Comparison of ENCODE assay signal across 22 cellular contexts in genomic region chr2:6883448-6884122, GRCh38. TPM values are rescaled to one million over a fixed set of nuclear protein-coding genes. Genes with fewer than 3 reads are reported as not detected.
DNase-seq lines count a peak whose midpoint lies in the region; ATAC-seq and TF ChIP-seq lines count a peak whose summit lies in the region.
"Had no signal": no experiment of that assay in that cellular context is flagged by ENCODE, and none has a peak within 500 bp of the region (broad histone marks: within the 10 kb centered on the region; RNA-seq: fewer than 3 reads in every experiment).

No MANE protein-coding gene starts in this region.

- H3K36me3 ChIP-seq in HEK293 (ENCODE audit: control insufficient read depth in 2 of 2, insufficient read depth in 1 of 2, low read length in 2 of 2) (no peaks in the 10 kb centered on the region), SK-N-MC (ENCODE audit: insufficient read depth, low read length) (no peaks in the 10 kb centered on the region), transverse colon (no peaks in the 10 kb centered on the region)

- H3K27me3 Mint-ChIP-seq in naive thymus-derived CD8-positive, alpha-beta T cell: no peaks in the 10 kb centered on the region
- H3K27me3 Mint-ChIP-seq: CD8-positive, alpha-beta memory T cell had no signal

- 67 to 68% methylated on average over 3 to 7 of the region's 7 CpGs for WGBS in transverse colon (ENCODE audit: low coverage in 1 of 2), 2 donors

- H3K9ac ChIP-seq in SK-N-MC (ENCODE audit: insufficient read length): no peak overlapping the region
- H3K9ac ChIP-seq: KMS-11 had no signal

- in situ Hi-C loops in transverse colon (cut with MboI; ENCODE audit: low pct_ligation_motif_present in 1 of 4, low pct_unique_long_range_greater_than_20kb in 1 of 4, low sequenced_read_pairs in 3 of 4): no loop called here

- no peak for TF ChIP-seq POLR2A in transverse colon (IDR thresholded peaks at IDR 0.05)

- no peak overlapping the region for H3K4me3 Mint-ChIP-seq in naive thymus-derived CD8-positive, alpha-beta T cell
- H3K4me3 Mint-ChIP-seq: activated CD8-positive, alpha-beta T cell treated with anti-CD3 and anti-CD28 coated beads, Interleukin-2, amount 10 ng/mL, durations not matched to agents 7 days and 5 days; CD8-positive, alpha-beta memory T cell; neural crest cell; stimulated activated effector memory CD8-positive, alpha-beta T cell treated with anti-CD3 and anti-CD28 coated beads, Interleukin-12 subunit alpha, Interleukin-12 subunit beta, amount 100 ng/mL, for 72 hours had no signal

- CTCF ChIA-PET in HEK293 (lab: Yijun Ruan, JAX): interaction anchor here (0.6 kb wide), 1 partner anchor 161 kb away, joined by 4 read pairs; no protein-coding TSS in a partner anchor

- no peak for ATAC-seq in naive thymus-derived CD8-positive, alpha-beta T cell
- ATAC-seq: activated CD8-positive, alpha-beta T cell treated with anti-CD3 and anti-CD28 coated beads, Interleukin-2, amount 10 ng/mL, durations not matched to agents 7 days and 5 days; SK-N-SH treated with all-trans-retinoic acid at 6 μM for 48 hours; stimulated activated effector memory CD8-positive, alpha-beta T cell treated with anti-CD3 and anti-CD28 coated beads, Interleukin-12 subunit alpha, Interleukin-12 subunit beta, amount 100 ng/mL, for 72 hours had no signal

- TF ChIP-seq CTCF in HEK293 (tag by site-specific recombination; IDR thresholded peaks at IDR 0.05) (no peak), transverse colon (IDR thresholded peaks at IDR 0.05) (no peak)

- peak overlapping the region in 1 of 10 donors; percentile 25 for H3K27ac Mint-ChIP-seq in naive thymus-derived CD8-positive, alpha-beta T cell
- H3K27ac Mint-ChIP-seq: activated CD8-positive, alpha-beta T cell treated with anti-CD3 and anti-CD28 coated beads, Interleukin-2, amount 10 ng/mL, durations not matched to agents 7 days and 5 days; CD8-positive, alpha-beta memory T cell; stimulated activated effector memory CD8-positive, alpha-beta T cell treated with anti-CD3 and anti-CD28 coated beads, Interleukin-12 subunit alpha, Interleukin-12 subunit beta, amount 100 ng/mL, for 72 hours had no signal

- no peaks in the 10 kb centered on the region for H3K9me3 Mint-ChIP-seq in naive thymus-derived CD8-positive, alpha-beta T cell
- H3K9me3 Mint-ChIP-seq: CD8-positive, alpha-beta memory T cell; stimulated activated effector memory CD8-positive, alpha-beta T cell treated with anti-CD3 and anti-CD28 coated beads, Interleukin-12 subunit alpha, Interleukin-12 subunit beta, amount 100 ng/mL, for 72 hours had no signal

- H3K4me1 ChIP-seq in HEK293 (ENCODE audit: control insufficient read depth, insufficient read depth, low read length) (no peaks in the 10 kb centered on the region), transverse colon (no peaks in the 10 kb centered on the region)

- peaks cover 0 to 35% (median 4%) of the 10 kb centered on the region in 3 donors for H3K36me3 Mint-ChIP-seq in naive thymus-derived CD8-positive, alpha-beta T cell
- H3K36me3 Mint-ChIP-seq: stimulated activated effector memory CD8-positive, alpha-beta T cell treated with anti-CD3 and anti-CD28 coated beads, Interleukin-12 subunit alpha, Interleukin-12 subunit beta, amount 100 ng/mL, for 72 hours had no signal

- DNase-seq in Ammon's horn (ENCODE audit: low spot score) (peak; percentile 14), SK-N-MC (ENCODE audit: low read depth, low spot score) (no peak), left kidney (ENCODE audit: low read depth, low spot score) (peak; percentile 46), D341Med (ENCODE audit: low spot score) (no peak), NCI-H1436 (lab: John Stamatoyannopoulos, UW) (no peak), transverse colon (no peak)
- no peak for DNase-seq in naive thymus-derived CD8-positive, alpha-beta T cell
- DNase-seq: activated CD4-positive, CD25-positive, alpha-beta regulatory T cell treated with anti-CD3 and anti-CD28 coated beads, Interleukin-2, amount 50 U/mL, for 72 hours; activated CD8-positive, alpha-beta T cell treated with anti-CD3 and anti-CD28 coated beads, Interleukin-2, amount 10 ng/mL, durations not matched to agents 7 days and 5 days; activated gamma-delta T cell; CD8-positive, alpha-beta memory T cell; DND-41; MV-4-11; NCI-H2029 treated with DMSO at 0.1 percent for 48 hours; NCI-H510A; stimulated activated CD4-positive, alpha-beta T cell treated with anti-CD3 and anti-CD28 coated beads, Interleukin-1b, Interleukin-23, amount 100 ng/mL, for 48 hours had no signal

- H3K27ac ChIP-seq in HEK293 (ENCODE audit: extremely low read depth, low read depth, low read length): no peak overlapping the region
- peak overlapping the region; percentile 57; the same call in 1 of the 2 replicates for H3K27ac ChIP-seq in SK-N-MC
- no peak overlapping the region for H3K27ac ChIP-seq in transverse colon
- H3K27ac ChIP-seq: KMS-11, skin epidermis had no signal

- no peaks in the 10 kb centered on the region for H3K9me3 ChIP-seq in HEK293 (ENCODE audit: control insufficient read depth, insufficient read depth, low read depth, low read length)
- no peaks in the 10 kb centered on the region for H3K9me3 ChIP-seq in SK-N-MC (ENCODE audit: low read depth, low read length)
- H3K9me3 ChIP-seq in transverse colon: no peaks in the 10 kb centered on the region

- peaks cover 23 to 40% (median 34%) of the 10 kb centered on the region in 4 donors for H3K4me1 Mint-ChIP-seq in naive thymus-derived CD8-positive, alpha-beta T cell
- H3K4me1 Mint-ChIP-seq: neural crest cell had no signal

- POLR2A ChIA-PET in HEK293 (lab: Yijun Ruan, JAX): no interaction called here
- POLR2A ChIA-PET in naive thymus-derived CD8-positive, alpha-beta T cell (lab: Charles Lee): no interaction called here

- no peak overlapping the region for H3K4me3 ChIP-seq in HEK293 (ENCODE audit: low read depth, low read length)
- H3K4me3 ChIP-seq in SK-N-MC: peak overlapping the region; percentile 23; the same call in 1 of the 2 replicates
- H3K4me3 ChIP-seq in transverse colon: no peak overlapping the region
- H3K4me3 ChIP-seq: skin epidermis had no signal

- no peaks in the 10 kb centered on the region for H3K27me3 ChIP-seq in transverse colon

- intact Hi-C loops in transverse colon (cut with DNase I; ENCODE audit: low total_unique reads): no loop called here

- TF ChIP-seq EP300 in transverse colon (IDR thresholded peaks at IDR 0.05; ENCODE audit: low read depth): no peak

TF ChIP-seq in HEK293, 187 proteins besides CTCF, POLR2A, EP300 and RAD21:
- TF ChIP-seq FEZF1 (tag by site-specific recombination; IDR thresholded peaks at IDR 0.05) (peak; percentile 71), ZNF501 (tag by site-specific recombination; IDR thresholded peaks at IDR 0.05) (no peak), WT1 (tag by site-specific recombination; IDR thresholded peaks at IDR 0.05) (peak; percentile 93), ZNF777 (tag by site-specific recombination; IDR thresholded peaks at IDR 0.05; ENCODE audit: borderline replicate concordance) (no peak), ZIC2 (tag by site-specific recombination; IDR thresholded peaks at IDR 0.05) (peak; percentile 79)
- TF ChIP-seq, protein P1, sequence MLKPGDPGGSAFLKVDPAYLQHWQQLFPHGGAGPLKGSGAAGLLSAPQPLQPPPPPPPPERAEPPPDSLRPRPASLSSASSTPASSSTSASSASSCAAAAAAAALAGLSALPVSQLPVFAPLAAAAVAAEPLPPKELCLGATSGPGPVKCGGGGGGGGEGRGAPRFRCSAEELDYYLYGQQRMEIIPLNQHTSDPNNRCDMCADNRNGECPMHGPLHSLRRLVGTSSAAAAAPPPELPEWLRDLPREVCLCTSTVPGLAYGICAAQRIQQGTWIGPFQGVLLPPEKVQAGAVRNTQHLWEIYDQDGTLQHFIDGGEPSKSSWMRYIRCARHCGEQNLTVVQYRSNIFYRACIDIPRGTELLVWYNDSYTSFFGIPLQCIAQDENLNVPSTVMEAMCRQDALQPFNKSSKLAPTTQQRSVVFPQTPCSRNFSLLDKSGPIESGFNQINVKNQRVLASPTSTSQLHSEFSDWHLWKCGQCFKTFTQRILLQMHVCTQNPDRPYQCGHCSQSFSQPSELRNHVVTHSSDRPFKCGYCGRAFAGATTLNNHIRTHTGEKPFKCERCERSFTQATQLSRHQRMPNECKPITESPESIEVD (tag by site-specific recombination; IDR thresholded peaks at IDR 0.05): peak; percentile 77

RNA-seq across cellular contexts. Expression of gene RSAD2, which starts 6.0 kb away (rescaled TPM):
- 1 to 10 TPM; 4.3 to 5.2 TPM for total RNA-seq in naive thymus-derived CD8-positive, alpha-beta T cell
- polyA plus RNA-seq in naive thymus-derived CD8-positive, alpha-beta T cell: 10 to 100 TPM in 1 of 3 donors, 1 to 10 TPM in 2; 4.0 to 11.1 (median 6.5) TPM
- total RNA-seq in transverse colon: 1 to 10 TPM in 3 of 4 donors, not detected in 1; 4.2 to 7.1 (median 5.4) TPM

RNA-seq across cellular contexts. Expression of gene CMPK2, which starts 17.9 kb away (rescaled TPM):
- 1 to 10 TPM; 3.0 to 3.4 TPM for total RNA-seq in naive thymus-derived CD8-positive, alpha-beta T cell
- polyA plus RNA-seq in naive thymus-derived CD8-positive, alpha-beta T cell: 1 to 10 TPM; 4.5 to 7.3 (median 4.6) TPM
- total RNA-seq in transverse colon: 10 to 100 TPM in 2 of 4 donors, 1 to 10 TPM in 2; 4.9 to 22.9 (median 11.8) TPM

RNA-seq across cellular contexts. Expression of gene RNF144A, which starts 33.6 kb away (rescaled TPM):
- total RNA-seq in naive thymus-derived CD8-positive, alpha-beta T cell: 10 to 100 TPM; 39.5 to 42.7 TPM
- polyA plus RNA-seq in naive thymus-derived CD8-positive, alpha-beta T cell: 10 to 100 TPM; 10.3 to 15.5 (median 15.2) TPM
- 100 to 1,000 TPM in 2 of 4 donors, 10 to 100 TPM in 2; 24.0 to 145 (median 83.0) TPM for total RNA-seq in transverse colon

Comparison
In these comparisons a context has a peak if more than half of its experiments do, and no peak if none do; other contexts are left out.
1. DNase-seq: peak in Ammon's horn (single experiment) and left kidney (single experiment); none in SK-N-MC (single experiment), naive thymus-derived CD8-positive, alpha-beta T cell (0 of 10), D341Med (single experiment), NCI-H1436 (single experiment) and transverse colon (single experiment).